ENCODE assay signal across 21 cellular contexts in the genomic region with DNA sequence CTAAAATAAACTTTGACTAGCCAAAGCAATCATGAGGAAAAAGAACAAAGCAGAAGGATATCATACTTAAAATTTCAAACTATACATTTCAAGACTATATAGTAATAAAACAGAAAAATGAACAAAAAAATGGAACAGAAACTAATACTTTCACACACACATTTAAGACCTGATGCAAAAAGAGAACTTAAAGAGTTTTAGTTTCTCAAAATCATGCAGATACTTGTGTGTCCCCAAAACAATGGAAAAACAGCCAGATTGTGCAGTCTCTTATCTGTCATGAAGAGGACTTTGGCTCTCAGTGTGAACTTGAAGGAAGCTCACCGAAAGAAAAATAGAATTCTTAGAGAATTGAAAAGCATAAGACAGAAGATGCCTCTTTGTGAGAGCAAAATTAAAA. TPM values are rescaled to one million over a fixed set of nuclear protein-coding genes. Genes with fewer than 3 reads are reported as not detected.
DNase-seq lines count a peak whose midpoint lies in the region; ATAC-seq and TF ChIP-seq lines count a peak whose summit lies in the region.
"Had no signal": no experiment of that assay in that cellular context is flagged by ENCODE, and none has a peak within 500 bp of the region (broad histone marks: within the 10 kb centered on the region; RNA-seq: fewer than 3 reads in every experiment).

No MANE protein-coding gene starts in this region.

- no peak overlapping the region for H3K4me3 ChIP-seq in CD8-positive, alpha-beta T cell (ENCODE audit: low read depth, low read length)
- H3K4me3 ChIP-seq in uterus, result no peak overlapping the region
- H3K4me3 ChIP-seq: GM12878 had no signal

- H3K27ac Mint-ChIP-seq in activated CD4-positive, alpha-beta memory T cell treated with anti-CD3 and anti-CD28 coated beads for 36 hours, result peak overlapping the region; percentile 39
- H3K27ac Mint-ChIP-seq in activated CD4-positive, alpha-beta memory T cell treated with anti-CD3 and anti-CD28 coated beads, Interleukin-2, amount 10 ng/mL, durations not matched to agents 7 days and 5 days, result no peak overlapping the region
- peak overlapping the region; percentile 45 for H3K27ac Mint-ChIP-seq in CD8-positive, alpha-beta T cell
- H3K27ac Mint-ChIP-seq in activated naive CD8-positive, alpha-beta T cell, result peak overlapping the region; percentile 67
- peak overlapping the region in 6 of 10 donors; percentile 22 to 46 (median 33) for H3K27ac Mint-ChIP-seq in naive thymus-derived CD8-positive, alpha-beta T cell
- H3K27ac Mint-ChIP-seq: H9 had no signal

- POLR2A ChIA-PET in activated CD4-positive, alpha-beta memory T cell treated with anti-CD3 and anti-CD28 coated beads for 36 hours (lab: Charles Lee), result interaction anchor here (0.6 kb wide), 1 partner anchor 66 kb away, joined by 3 read pairs; no protein-coding TSS in a partner anchor
- POLR2A ChIA-PET in activated CD4-positive, alpha-beta memory T cell treated with anti-CD3 and anti-CD28 coated beads, Interleukin-2, amount 10 ng/mL, durations not matched to agents 7 days and 5 days (lab: Charles Lee), result no interaction called here
- POLR2A ChIA-PET in CD8-positive, alpha-beta T cell (lab: Charles Lee), result no interaction called here
- POLR2A ChIA-PET in naive thymus-derived CD8-positive, alpha-beta T cell (lab: Charles Lee), result interaction anchor here (0.7 kb wide), 1 partner anchor 77 kb away, joined by 4 read pairs; no protein-coding TSS in a partner anchor

- H3K36me3 ChIP-seq in CD8-positive, alpha-beta T cell (ENCODE audit: insufficient read depth, low read length), result peaks cover 21% of the 10 kb centered on the region
- H3K36me3 ChIP-seq in uterus, result no peaks in the 10 kb centered on the region

- H3K27me3 Mint-ChIP-seq in activated CD4-positive, alpha-beta memory T cell treated with anti-CD3 and anti-CD28 coated beads for 36 hours, result no peaks in the 10 kb centered on the region
- no peaks in the 10 kb centered on the region for H3K27me3 Mint-ChIP-seq in activated CD4-positive, alpha-beta memory T cell treated with anti-CD3 and anti-CD28 coated beads, Interleukin-2, amount 10 ng/mL, durations not matched to agents 7 days and 5 days
- no peaks in the 10 kb centered on the region for H3K27me3 Mint-ChIP-seq in CD8-positive, alpha-beta T cell (ENCODE audit: low read depth)
- H3K27me3 Mint-ChIP-seq in activated naive CD8-positive, alpha-beta T cell, result no peaks in the 10 kb centered on the region
- H3K27me3 Mint-ChIP-seq in naive thymus-derived CD8-positive, alpha-beta T cell, result no peaks in the 10 kb centered on the region
- H3K27me3 Mint-ChIP-seq: CD4-positive, alpha-beta memory T cell had no signal

- H3K27me3 ChIP-seq in CD8-positive, alpha-beta T cell (ENCODE audit: insufficient read depth, low read length), result no peaks in the 10 kb centered on the region
- no peaks in the 10 kb centered on the region for H3K27me3 ChIP-seq in uterus

- no peak for TF ChIP-seq CTCF in CD8-positive, alpha-beta T cell (IDR thresholded peaks at IDR 0.05)
- TF ChIP-seq CTCF in uterus (IDR thresholded peaks at IDR 0.05), result no peak

- no peak overlapping the region for H3K27ac ChIP-seq in CD8-positive, alpha-beta T cell (ENCODE audit: low read depth, low read length)
- H3K27ac ChIP-seq in uterus, result no peak overlapping the region

- TF ChIP-seq POLR2A in uterus (IDR thresholded peaks at IDR 0.05), result no peak

- H3K4me3 Mint-ChIP-seq in activated CD4-positive, alpha-beta memory T cell treated with anti-CD3 and anti-CD28 coated beads for 36 hours, result no peak overlapping the region
- H3K4me3 Mint-ChIP-seq in activated CD4-positive, alpha-beta memory T cell treated with anti-CD3 and anti-CD28 coated beads, Interleukin-2, amount 10 ng/mL, durations not matched to agents 7 days and 5 days, result no peak overlapping the region
- H3K4me3 Mint-ChIP-seq in CD8-positive, alpha-beta T cell, result no peak overlapping the region
- no peak overlapping the region for H3K4me3 Mint-ChIP-seq in activated naive CD8-positive, alpha-beta T cell
- H3K4me3 Mint-ChIP-seq in naive thymus-derived CD8-positive, alpha-beta T cell, result peak overlapping the region in 1 of 10 donors; percentile 32
- H3K4me3 Mint-ChIP-seq: H9 had no signal

- H3K4me1 Mint-ChIP-seq in activated CD4-positive, alpha-beta memory T cell treated with anti-CD3 and anti-CD28 coated beads for 36 hours (ENCODE audit: low read depth), result peaks cover 25% of the 10 kb centered on the region
- no peaks in the 10 kb centered on the region for H3K4me1 Mint-ChIP-seq in activated CD4-positive, alpha-beta memory T cell treated with anti-CD3 and anti-CD28 coated beads, Interleukin-2, amount 10 ng/mL, durations not matched to agents 7 days and 5 days
- H3K4me1 Mint-ChIP-seq in CD8-positive, alpha-beta T cell (ENCODE audit: low read depth), result peaks cover 39% of the 10 kb centered on the region
- H3K4me1 Mint-ChIP-seq in activated naive CD8-positive, alpha-beta T cell (ENCODE audit: low read depth), result peaks cover 34% of the 10 kb centered on the region
- H3K4me1 Mint-ChIP-seq in naive thymus-derived CD8-positive, alpha-beta T cell, result peaks cover 6 to 33% (median 25%) of the 10 kb centered on the region in 4 donors
- H3K4me1 Mint-ChIP-seq: H9 had no signal

- H3K9me3 ChIP-seq in CD8-positive, alpha-beta T cell (ENCODE audit: low read length), result no peaks in the 10 kb centered on the region
- H3K9me3 ChIP-seq in uterus, result no peaks in the 10 kb centered on the region

- DNase-seq in activated CD4-positive, alpha-beta memory T cell treated with anti-CD3 and anti-CD28 coated beads for 36 hours, result no peak
- no peak for DNase-seq in activated CD4-positive, alpha-beta memory T cell treated with anti-CD3 and anti-CD28 coated beads, Interleukin-2, amount 10 ng/mL, durations not matched to agents 7 days and 5 days
- no peak for DNase-seq in CD8-positive, alpha-beta T cell
- DNase-seq in naive thymus-derived CD8-positive, alpha-beta T cell, result no peak
- DNase-seq in stimulated activated CD4-positive, alpha-beta T cell treated with anti-CD3 and anti-CD28 coated beads, Interleukin-4, amount 100 ng/mL, for 1 hour, result no peak
- DNase-seq in uterus, result no peak
- DNase-seq: CD4-positive, alpha-beta memory T cell; DMS53; EL; H9; MM.1S; NCI-H1105 treated with DMSO at 0.1 percent for 48 hours; NCI-H1694; NCI-H2081 treated with DMSO at 0.1 percent for 48 hours; NCI-H510A; NCI-H774; OCI-M1; Right ventricle myocardium superior had no signal

- no peak for ATAC-seq in CD8-positive, alpha-beta T cell
- no peak for ATAC-seq in naive thymus-derived CD8-positive, alpha-beta T cell
- ATAC-seq: GM12878 had no signal

- CTCF ChIA-PET in activated CD4-positive, alpha-beta memory T cell treated with anti-CD3 and anti-CD28 coated beads for 36 hours (lab: Charles Lee), result no interaction called here
- CTCF ChIA-PET in activated CD4-positive, alpha-beta memory T cell treated with anti-CD3 and anti-CD28 coated beads, Interleukin-2, amount 10 ng/mL, durations not matched to agents 7 days and 5 days (lab: Charles Lee), result no interaction called here
- CTCF ChIA-PET in CD8-positive, alpha-beta T cell (lab: Charles Lee), result interaction anchor here (0.6 kb wide), 1 partner anchor 13 kb away, joined by 4 read pairs; no protein-coding TSS in a partner anchor

- peaks cover 73% of the 10 kb centered on the region for H3K36me3 Mint-ChIP-seq in activated CD4-positive, alpha-beta memory T cell treated with anti-CD3 and anti-CD28 coated beads for 36 hours
- H3K36me3 Mint-ChIP-seq in activated CD4-positive, alpha-beta memory T cell treated with anti-CD3 and anti-CD28 coated beads, Interleukin-2, amount 10 ng/mL, durations not matched to agents 7 days and 5 days (ENCODE audit: low read depth), result peaks cover 79% of the 10 kb centered on the region
- peaks cover 68% of the 10 kb centered on the region for H3K36me3 Mint-ChIP-seq in CD8-positive, alpha-beta T cell
- H3K36me3 Mint-ChIP-seq in activated naive CD8-positive, alpha-beta T cell, result peaks cover 34% of the 10 kb centered on the region
- H3K36me3 Mint-ChIP-seq in naive thymus-derived CD8-positive, alpha-beta T cell, result peaks cover 23 to 82% (median 80%) of the 10 kb centered on the region in 3 donors

- H3K9me3 Mint-ChIP-seq in activated CD4-positive, alpha-beta memory T cell treated with anti-CD3 and anti-CD28 coated beads for 36 hours, result peaks cover 35% of the 10 kb centered on the region
- H3K9me3 Mint-ChIP-seq in activated CD4-positive, alpha-beta memory T cell treated with anti-CD3 and anti-CD28 coated beads, Interleukin-2, amount 10 ng/mL, durations not matched to agents 7 days and 5 days, result peaks cover 35% of the 10 kb centered on the region
- H3K9me3 Mint-ChIP-seq in CD8-positive, alpha-beta T cell, result no peaks in the 10 kb centered on the region
- H3K9me3 Mint-ChIP-seq in activated naive CD8-positive, alpha-beta T cell (ENCODE audit: low read depth), result no peaks in the 10 kb centered on the region
- H3K9me3 Mint-ChIP-seq in naive thymus-derived CD8-positive, alpha-beta T cell, result peaks cover 0 to 61% (median 3%) of the 10 kb centered on the region in 9 donors

- intact Hi-C loops in activated CD4-positive, alpha-beta memory T cell treated with anti-CD3 and anti-CD28 coated beads for 36 hours (cut with micrococcal nuclease), result no loop called here
- intact Hi-C loops in CD8-positive, alpha-beta T cell (cut with DNase I, micrococcal nuclease), result no loop called here
- intact Hi-C loops in uterus (cut with DNase I; ENCODE audit: low total_unique reads), result no loop called here

- peaks cover 10% of the 10 kb centered on the region for H3K4me1 ChIP-seq in CD8-positive, alpha-beta T cell (ENCODE audit: insufficient read depth, low read length)
- no peaks in the 10 kb centered on the region for H3K4me1 ChIP-seq in uterus

RNA-seq across cellular contexts. Expression of a gene that starts 16.1 kb away (rescaled TPM):
- 10 to 100 TPM; 32.9 to 39.3 TPM for total RNA-seq in activated CD4-positive, alpha-beta memory T cell treated with anti-CD3 and anti-CD28 coated beads for 36 hours
- total RNA-seq in activated CD4-positive, alpha-beta memory T cell treated with anti-CD3 and anti-CD28 coated beads, Interleukin-2, amount 10 ng/mL, durations not matched to agents 7 days and 5 days, result 10 to 100 TPM; 24.6 to 25.5 TPM
- total RNA-seq in CD8-positive, alpha-beta T cell, result 10 to 100 TPM; 50.2 to 50.4 TPM
- total RNA-seq in naive thymus-derived CD8-positive, alpha-beta T cell, result 10 to 100 TPM; 85.5 to 98.7 TPM
- 10 to 100 TPM; 23.4 to 29.6 (median 27.8) TPM for polyA plus RNA-seq in naive thymus-derived CD8-positive, alpha-beta T cell
- total RNA-seq in uterus, result 10 to 100 TPM; 18.7 to 90.3 (median 44.9) TPM
- total RNA-seq: A172 had no signal

Comparison
In these comparisons a context has a peak if more than half of its experiments do, and no peak if none do; other contexts are left out.
1. POLR2A ChIA-PET loops: an anchor here in activated CD4-positive, alpha-beta memory T cell treated with anti-CD3 and anti-CD28 coated beads for 36 hours (0.6 kb wide) and naive thymus-derived CD8-positive, alpha-beta T cell (0.7 kb wide); none called in activated CD4-positive, alpha-beta memory T cell treated with anti-CD3 and anti-CD28 coated beads, Interleukin-2, amount 10 ng/mL, durations not matched to agents 7 days and 5 days and CD8-positive, alpha-beta T cell.